In genomic region chr5:5788793-5789192, GRCh38 we compare ENCODE assay signal across 21 cellular contexts.
"Had no signal": no experiment of that assay in that cellular context is flagged by ENCODE, and none has a peak within 500 bp of the region (broad histone marks: within the 10 kb centered on the region; RNA-seq: fewer than 3 reads in every experiment).

No MANE protein-coding gene starts in this region.

- H3K4me1 Mint-ChIP-seq: natural killer cell had no signal

- H3K27me3 ChIP-seq: esophagus muscularis mucosa, gastrocnemius medialis, heart right ventricle, ovary, tibial artery, upper lobe of left lung, uterus had no signal

- H3K27me3 Mint-ChIP-seq: dendritic cell treated with granulocyte-macrophage colony-stimulating factor and Interleukin-4, amounts not matched to agents 40 ng/mL and 50 ng/mL, for 4 days had no signal

- ATAC-seq: effector memory CD8-positive, alpha-beta T cell; gastrocnemius medialis; heart right ventricle; left lobe of liver; natural killer cell; right cardiac atrium had no signal

- H3K9me3 ChIP-seq: esophagus muscularis mucosa, gastrocnemius medialis, ovary, upper lobe of left lung, uterus had no signal

- H3K4me2 ChIP-seq: smooth muscle cell had no signal

- H3K27ac Mint-ChIP-seq: dendritic cell treated with granulocyte-macrophage colony-stimulating factor and Interleukin-4, amounts not matched to agents 40 ng/mL and 50 ng/mL, for 4 days; effector memory CD8-positive, alpha-beta T cell; mesothelial cell of epicardium; natural killer cell; stimulated activated naive CD8-positive, alpha-beta T cell treated with anti-CD3 and anti-CD28 coated beads, Interleukin-15, Interleukin-2, amounts not matched to agents 100 ng/mL and 50 ng/mL, for 24 hours had no signal

- H3K4me1 ChIP-seq: gastrocnemius medialis, heart right ventricle, tibial artery, upper lobe of left lung, uterus had no signal

- H3K4me3 ChIP-seq: esophagus muscularis mucosa, gastrocnemius medialis, heart right ventricle, ovary, smooth muscle cell, tibial artery, upper lobe of left lung, uterus had no signal

- H3K36me3 Mint-ChIP-seq: mesothelial cell of epicardium had no signal

- DNase-seq: effector memory CD8-positive, alpha-beta T cell; gastrocnemius medialis; heart right ventricle; hypothalamus; mammary epithelial cell; natural killer cell; nucleus accumbens; ovary; right cardiac atrium; stimulated activated CD4-positive, alpha-beta T cell treated with anti-CD3 and anti-CD28 coated beads, Interleukin-2, amount 100 ng/mL, for 48 hours; tibial artery; upper lobe of left lung; uterus had no signal

- H3K27ac ChIP-seq: epithelial cell of prostate, esophagus muscularis mucosa, gastrocnemius medialis, heart right ventricle, ovary, tibial artery, upper lobe of left lung, uterus had no signal

- H3K36me3 ChIP-seq: esophagus muscularis mucosa, gastrocnemius medialis, heart right ventricle, ovary, tibial artery, upper lobe of left lung, uterus had no signal

- H3K4me3 Mint-ChIP-seq: dendritic cell treated with granulocyte-macrophage colony-stimulating factor and Interleukin-4, amounts not matched to agents 40 ng/mL and 50 ng/mL, for 4 days; effector memory CD8-positive, alpha-beta T cell; mesothelial cell of epicardium; natural killer cell; neural crest cell; stimulated activated naive CD8-positive, alpha-beta T cell treated with anti-CD3 and anti-CD28 coated beads, Interleukin-15, Interleukin-2, amounts not matched to agents 100 ng/mL and 50 ng/mL, for 24 hours had no signal
